29 cellular contexts compared by ENCODE assay signal in genomic region chr3:58464875-58465274, GRCh38. TPM values are rescaled to one million over a fixed set of nuclear protein-coding genes. Genes with fewer than 3 reads are reported as not detected.
A peak's percentile ranks its signal among the peaks of the same experiment; 100 is the strongest.
DNase-seq lines count a peak whose midpoint lies in the region; ATAC-seq lines count a peak whose summit lies in the region.
"Had no signal": no experiment of that assay in that cellular context is flagged by ENCODE, and none has a peak within 500 bp of the region (broad histone marks: within the 10 kb centered on the region; RNA-seq: fewer than 3 reads in every experiment).

No MANE protein-coding gene starts in this region.

- H3K9me3 Mint-ChIP-seq in activated naive CD4-positive, alpha-beta T cell treated with anti-CD3 and anti-CD28 coated beads, Interleukin-2, amount 50 U/mL, for 72 hours, result no peaks in the 10 kb centered on the region
- H3K9me3 Mint-ChIP-seq in T-helper 2 cell treated with Interferon-gamma antibody and Interleukin-4, amounts not matched to agents 5 μg/mL and 100 μg/mL, for 36 hours, result no peaks in the 10 kb centered on the region
- no peaks in the 10 kb centered on the region for H3K9me3 Mint-ChIP-seq in stimulated activated effector memory CD8-positive, alpha-beta T cell treated with anti-CD3 and anti-CD28 coated beads, Interleukin-12 subunit alpha, Interleukin-12 subunit beta, amount 100 ng/mL, for 72 hours
- H3K9me3 Mint-ChIP-seq: CD4-positive, alpha-beta memory T cell; nephron; T-cell had no signal

- H3K27ac Mint-ChIP-seq in activated naive CD4-positive, alpha-beta T cell treated with anti-CD3 and anti-CD28 coated beads, Interleukin-2, amount 50 U/mL, for 72 hours, result no peak overlapping the region
- no peak overlapping the region for H3K27ac Mint-ChIP-seq in T-helper 2 cell treated with Interferon-gamma antibody and Interleukin-4, amounts not matched to agents 5 μg/mL and 100 μg/mL, for 36 hours
- no peak overlapping the region for H3K27ac Mint-ChIP-seq in stimulated activated effector memory CD8-positive, alpha-beta T cell treated with anti-CD3 and anti-CD28 coated beads, Interleukin-12 subunit alpha, Interleukin-12 subunit beta, amount 100 ng/mL, for 72 hours
- H3K27ac Mint-ChIP-seq: activated naive CD8-positive, alpha-beta T cell; CD4-positive, alpha-beta memory T cell; nephron; T-cell had no signal

- no peaks in the 10 kb centered on the region for H3K27me3 ChIP-seq in right cardiac atrium (ENCODE audit: control insufficient read depth, insufficient read depth)
- H3K27me3 ChIP-seq: pancreas, transverse colon had no signal

- intact Hi-C loops in right cardiac atrium (cut with DNase I), result no loop called here

- H3K9me3 ChIP-seq in right cardiac atrium (ENCODE audit: control insufficient read depth, low read length), result no peaks in the 10 kb centered on the region
- H3K9me3 ChIP-seq: left ventricle myocardium inferior, pancreas, transverse colon had no signal

- peak in 1 of 2 donors; percentile 15 for DNase-seq in activated naive CD4-positive, alpha-beta T cell treated with anti-CD3 and anti-CD28 coated beads, Interleukin-2, amount 50 U/mL, for 72 hours (ENCODE audit: low spot score in 2 of 2)
- no peak for DNase-seq in activated naive CD4-positive, alpha-beta T cell (lab: John Stamatoyannopoulos, UW)
- DNase-seq in NAMALWA (ENCODE audit: low spot score) (peak; percentile 28), LoVo (ENCODE audit: low spot score) (no peak), right cardiac atrium (no peak)
- DNase-seq in T-helper 2 cell treated with Interferon-gamma antibody and Interleukin-4, amounts not matched to agents 5 μg/mL and 100 μg/mL, for 36 hours (ENCODE audit: low spot score), result peak; percentile 21
- DNase-seq in stimulated activated effector memory CD8-positive, alpha-beta T cell treated with anti-CD3 and anti-CD28 coated beads, Interleukin-12 subunit alpha, Interleukin-12 subunit beta, amount 100 ng/mL, for 72 hours (ENCODE audit: low spot score in 2 of 2), result no peak
- DNase-seq: activated CD4-positive, alpha-beta T cell treated with anti-CD3 and anti-CD28 coated beads, Interleukin-2, amount 50 U/mL, for 4 hours; cerebellar nuclear complex; DMS153; foreskin melanocyte; H7; hypothalamus; IMR-90; left ventricle myocardium inferior; midbrain; NCI-H1417 treated with DMSO at 0.1 percent for 48 hours; NCI-H510A treated with DMSO at 0.1 percent for 48 hours; OCI-M1; pancreas; Right ventricle myocardium superior; stimulated activated naive CD4-positive, alpha-beta T cell; T-cell; transverse colon had no signal

- H3K27ac ChIP-seq in right cardiac atrium (ENCODE audit: low read length), result no peak overlapping the region
- H3K27ac ChIP-seq: left ventricle myocardium inferior, pancreas, transverse colon had no signal

- H3K36me3 Mint-ChIP-seq in activated naive CD4-positive, alpha-beta T cell treated with anti-CD3 and anti-CD28 coated beads, Interleukin-2, amount 50 U/mL, for 72 hours, result no peaks in the 10 kb centered on the region
- no peaks in the 10 kb centered on the region for H3K36me3 Mint-ChIP-seq in T-helper 2 cell treated with Interferon-gamma antibody and Interleukin-4, amounts not matched to agents 5 μg/mL and 100 μg/mL, for 36 hours (ENCODE audit: low read depth)
- H3K36me3 Mint-ChIP-seq in stimulated activated effector memory CD8-positive, alpha-beta T cell treated with anti-CD3 and anti-CD28 coated beads, Interleukin-12 subunit alpha, Interleukin-12 subunit beta, amount 100 ng/mL, for 72 hours, result peaks cover 5% of the 10 kb centered on the region
- H3K36me3 Mint-ChIP-seq: activated naive CD8-positive, alpha-beta T cell; CD4-positive, alpha-beta memory T cell; T-cell had no signal

- H3K4me3 ChIP-seq in right cardiac atrium (ENCODE audit: low read length), result no peak overlapping the region
- H3K4me3 ChIP-seq: left ventricle myocardium inferior, pancreas, transverse colon had no signal

- peak; percentile 47 to 53 for ATAC-seq in activated naive CD4-positive, alpha-beta T cell treated with anti-CD3 and anti-CD28 coated beads, Interleukin-2, amount 50 U/mL, for 72 hours
- ATAC-seq in stimulated activated effector memory CD8-positive, alpha-beta T cell treated with anti-CD3 and anti-CD28 coated beads, Interleukin-12 subunit alpha, Interleukin-12 subunit beta, amount 100 ng/mL, for 72 hours, result peak; percentile 38
- ATAC-seq in HG03432 (IDR thresholded peaks at IDR 0.05; ENCODE audit: unreplicated experiment) (no peak), right cardiac atrium (no peak)
- ATAC-seq: pancreas, sciatic nerve, T-cell had no signal

- 73% methylated on average over 3 of the region's 3 CpGs for WGBS in right cardiac atrium

- no peak overlapping the region for H3K4me3 Mint-ChIP-seq in T-helper 2 cell treated with Interferon-gamma antibody and Interleukin-4, amounts not matched to agents 5 μg/mL and 100 μg/mL, for 36 hours
- no peak overlapping the region for H3K4me3 Mint-ChIP-seq in stimulated activated effector memory CD8-positive, alpha-beta T cell treated with anti-CD3 and anti-CD28 coated beads, Interleukin-12 subunit alpha, Interleukin-12 subunit beta, amount 100 ng/mL, for 72 hours
- H3K4me3 Mint-ChIP-seq: activated naive CD8-positive, alpha-beta T cell; CD4-positive, alpha-beta memory T cell; nephron; T-cell had no signal

- H3K27me3 Mint-ChIP-seq in T-helper 2 cell treated with Interferon-gamma antibody and Interleukin-4, amounts not matched to agents 5 μg/mL and 100 μg/mL, for 36 hours (ENCODE audit: low read depth), result no peaks in the 10 kb centered on the region
- H3K27me3 Mint-ChIP-seq: activated naive CD8-positive, alpha-beta T cell; T-cell had no signal

- H3K4me1 Mint-ChIP-seq in T-helper 2 cell treated with Interferon-gamma antibody and Interleukin-4, amounts not matched to agents 5 μg/mL and 100 μg/mL, for 36 hours (ENCODE audit: low read depth), result peaks cover 13% of the 10 kb centered on the region
- H3K4me1 Mint-ChIP-seq in stimulated activated effector memory CD8-positive, alpha-beta T cell treated with anti-CD3 and anti-CD28 coated beads, Interleukin-12 subunit alpha, Interleukin-12 subunit beta, amount 100 ng/mL, for 72 hours, result peaks cover 14% of the 10 kb centered on the region

- H3K4me1 ChIP-seq in right cardiac atrium (ENCODE audit: control insufficient read depth, insufficient read depth, low read length), result no peaks in the 10 kb centered on the region

RNA-seq across cellular contexts. Expression of gene KCTD6, which starts 27.0 kb away (rescaled TPM):
- total RNA-seq in activated naive CD4-positive, alpha-beta T cell treated with anti-CD3 and anti-CD28 coated beads, Interleukin-2, amount 50 U/mL, for 72 hours, result 1 to 10 TPM; 2.5 to 5.7 TPM
- total RNA-seq in right cardiac atrium, result 10 to 100 TPM in 1 of 4 donors, 1 to 10 TPM in 3; 8.0 to 10.3 (median 8.3) TPM
- polyA plus RNA-seq in right cardiac atrium, result 9.7 TPM

RNA-seq across cellular contexts. Expression of gene PDHB, which starts 31.2 kb away (rescaled TPM):
- total RNA-seq in activated naive CD4-positive, alpha-beta T cell treated with anti-CD3 and anti-CD28 coated beads, Interleukin-2, amount 50 U/mL, for 72 hours, result 10 to 100 TPM; 53.0 to 56.5 TPM
- total RNA-seq in right cardiac atrium, result 100 to 1,000 TPM; 115 to 148 (median 134) TPM
- 242 TPM for polyA plus RNA-seq in right cardiac atrium

Comparison
In these comparisons a context has a peak if more than half of its experiments do, and no peak if none do; other contexts are left out.
1. ATAC-seq: peak in activated naive CD4-positive, alpha-beta T cell treated with anti-CD3 and anti-CD28 coated beads, Interleukin-2, amount 50 U/mL, for 72 hours (2 of 2) and stimulated activated effector memory CD8-positive, alpha-beta T cell treated with anti-CD3 and anti-CD28 coated beads, Interleukin-12 subunit alpha, Interleukin-12 subunit beta, amount 100 ng/mL, for 72 hours (single experiment); none in HG03432 (single experiment) and right cardiac atrium (0 of 2).
2. DNase-seq: peak in NAMALWA (single experiment) and T-helper 2 cell treated with Interferon-gamma antibody and Interleukin-4, amounts not matched to agents 5 μg/mL and 100 μg/mL, for 36 hours (single experiment); none in activated naive CD4-positive, alpha-beta T cell (0 of 4), stimulated activated effector memory CD8-positive, alpha-beta T cell treated with anti-CD3 and anti-CD28 coated beads, Interleukin-12 subunit alpha, Interleukin-12 subunit beta, amount 100 ng/mL, for 72 hours (0 of 2), LoVo (single experiment) and right cardiac atrium (0 of 3).